1 cellular context compared by ENCODE assay signal in the genomic region with DNA sequence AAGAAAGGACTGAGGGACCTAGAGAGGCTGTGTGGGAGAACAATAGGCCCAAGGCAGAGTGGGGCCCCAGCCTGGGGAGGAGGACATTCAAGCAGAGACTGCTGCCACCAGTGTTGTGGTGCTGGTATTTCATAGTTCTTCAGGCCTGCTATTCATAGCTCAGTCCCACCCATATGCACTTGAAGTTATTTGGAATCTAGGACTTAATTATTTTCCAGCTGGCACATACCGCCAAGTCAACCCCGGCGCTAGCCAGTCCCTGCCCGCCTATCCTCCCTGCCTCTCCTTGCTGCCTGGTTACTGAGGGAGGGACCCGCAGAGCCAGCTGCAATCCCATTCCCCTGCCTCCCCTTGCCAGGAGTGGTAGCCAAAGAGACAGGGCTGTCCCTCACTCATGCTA.
TF ChIP-seq lines count a peak whose summit lies in the region.

No MANE protein-coding gene starts in this region.

TF ChIP-seq in H1, 55 proteins besides CTCF, POLR2A, EP300 and RAD21 (continued from another document):
- no peak for TF ChIP-seq RBBP5 (IDR thresholded peaks at IDR 0.05; ENCODE audit: borderline replicate concordance, low read depth, low read length)
- TF ChIP-seq, protein P1, sequence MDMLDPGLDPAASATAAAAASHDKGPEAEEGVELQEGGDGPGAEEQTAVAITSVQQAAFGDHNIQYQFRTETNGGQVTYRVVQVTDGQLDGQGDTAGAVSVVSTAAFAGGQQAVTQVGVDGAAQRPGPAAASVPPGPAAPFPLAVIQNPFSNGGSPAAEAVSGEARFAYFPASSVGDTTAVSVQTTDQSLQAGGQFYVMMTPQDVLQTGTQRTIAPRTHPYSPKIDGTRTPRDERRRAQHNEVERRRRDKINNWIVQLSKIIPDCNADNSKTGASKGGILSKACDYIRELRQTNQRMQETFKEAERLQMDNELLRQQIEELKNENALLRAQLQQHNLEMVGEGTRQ (IDR thresholded peaks at IDR 0.05; ENCODE audit: low read length): no peak
